In genomic region chr4:71141125-71141524, GRCh38 we compare ENCODE assay signal across 20 cellular contexts.
DNase-seq lines count a peak whose midpoint lies in the region; ATAC-seq and TF ChIP-seq lines count a peak whose summit lies in the region.
"Had no signal": no experiment of that assay in that cellular context is flagged by ENCODE, and none has a peak within 500 bp of the region (broad histone marks: within the 10 kb centered on the region; RNA-seq: fewer than 3 reads in every experiment).

No MANE protein-coding gene starts in this region.

- no peak overlapping the region for H3K27ac ChIP-seq in PC-3 (ENCODE audit: low read length)
- H3K27ac ChIP-seq: neutrophil had no signal

- peaks cover 0 to 2% of the 10 kb centered on the region in 2 donors for H3K27me3 Mint-ChIP-seq in natural killer cell (ENCODE audit: low read depth in 2 of 2)
- H3K27me3 Mint-ChIP-seq: central memory CD8-positive, alpha-beta T cell; stimulated activated naive CD8-positive, alpha-beta T cell treated with anti-CD3 and anti-CD28 coated beads, Interleukin-15, Interleukin-2, amounts not matched to agents 100 ng/mL and 50 ng/mL, for 24 hours; type B pancreatic cell had no signal

- no peaks in the 10 kb centered on the region for H3K9me2 ChIP-seq in PC-3 (replicated peaks; ENCODE audit: low read length)

- H3K4me1 Mint-ChIP-seq in natural killer cell, result peaks cover 6 to 11% of the 10 kb centered on the region in 2 donors

- CTCF ChIA-PET in PC-3 (lab: Charles Lee), result interaction anchor here (0.5 kb wide), 1 partner anchor 413 kb away, joined by 4 read pairs; no protein-coding TSS in a partner anchor

- no peak overlapping the region for H3K4me3 Mint-ChIP-seq in natural killer cell
- H3K4me3 Mint-ChIP-seq: central memory CD8-positive, alpha-beta T cell; stimulated activated naive CD8-positive, alpha-beta T cell treated with anti-CD3 and anti-CD28 coated beads, Interleukin-15, Interleukin-2, amounts not matched to agents 100 ng/mL and 50 ng/mL, for 24 hours; T-helper 2 cell treated with Interferon-gamma antibody and Interleukin-4, amounts not matched to agents 5 μg/mL and 100 μg/mL, for 36 hours; type B pancreatic cell had no signal

- intact Hi-C loops in PC-3 (cut with micrococcal nuclease) (no loop called here), natural killer cell (cut with micrococcal nuclease) (no loop called here)

- POLR2A ChIA-PET in PC-3 (lab: Charles Lee; ENCODE audit: unreplicated experiment), result no interaction called here

- ATAC-seq in GM18870 (IDR thresholded peaks at IDR 0.05; ENCODE audit: unreplicated experiment) (peak; percentile 52), HG03432 (IDR thresholded peaks at IDR 0.05; ENCODE audit: unreplicated experiment) (peak; percentile 60), PC-3 (no peak), natural killer cell (peak in 1 of 3 donors; percentile 48), HG02840 (IDR thresholded peaks at IDR 0.05; ENCODE audit: low FRiP score, unreplicated experiment) (no peak)

- H3K9ac ChIP-seq in PC-3 (ENCODE audit: low read length), result no peak overlapping the region

- BruUV-seq in PC-3 (replicated peaks; lab: Mats Ljungman, UMichigan), result no TSS peak

- no peaks in the 10 kb centered on the region for H3K4me1 ChIP-seq in PC-3 (ENCODE audit: insufficient read depth, low read length)

- H3K9me3 ChIP-seq in PC-3 (ENCODE audit: low read length), result no peaks in the 10 kb centered on the region
- H3K9me3 ChIP-seq: neutrophil had no signal

- no peaks in the 10 kb centered on the region for H4K20me1 ChIP-seq in PC-3 (ENCODE audit: low read length)

- DNase-seq in PC-3 (no peak), natural killer cell (no peak), NCI-H82 (lab: John Stamatoyannopoulos, UW) (no peak), NCI-H1694 (lab: John Stamatoyannopoulos, UW) (no peak), retina (no peak)
- DNase-seq: DMS 273 treated with DMSO at 0.1 percent for 48 hours; effector CD8-positive, alpha-beta T cell; hippocampal formation; Kasumi-1; kidney glomerular epithelial cell; midbrain; stimulated activated CD4-positive, alpha-beta T cell treated with anti-CD3 and anti-CD28 coated beads, Interleukin-15, amount 100 ng/mL, for 24 hours had no signal

- H3K27ac Mint-ChIP-seq in natural killer cell, result peak overlapping the region; percentile 63
- H3K27ac Mint-ChIP-seq: stimulated activated naive CD8-positive, alpha-beta T cell treated with anti-CD3 and anti-CD28 coated beads, Interleukin-15, Interleukin-2, amounts not matched to agents 100 ng/mL and 50 ng/mL, for 24 hours; T-helper 2 cell treated with Interferon-gamma antibody and Interleukin-4, amounts not matched to agents 5 μg/mL and 100 μg/mL, for 36 hours; type B pancreatic cell had no signal

- no peaks in the 10 kb centered on the region for H3F3A ChIP-seq in PC-3 (ENCODE audit: low read length, unreplicated experiment)

- no peak overlapping the region for H3K4me3 ChIP-seq in PC-3 (ENCODE audit: low read length)

- TF ChIP-seq CTCF in PC-3 (conservative IDR thresholded peaks at IDR 0.05; ENCODE audit: low read depth, low read length), result no peak
- no peak for TF ChIP-seq CTCF in natural killer cell (IDR thresholded peaks at IDR 0.05)

- H3K36me3 Mint-ChIP-seq in natural killer cell, result no peaks in the 10 kb centered on the region
- H3K36me3 Mint-ChIP-seq: type B pancreatic cell had no signal

- H3K79me2 ChIP-seq in PC-3 (ENCODE audit: low read length), result no peaks in the 10 kb centered on the region

- no peak overlapping the region for H3K4me2 ChIP-seq in PC-3 (ENCODE audit: low read length)

- peaks cover 0 to 4% of the 10 kb centered on the region in 2 donors for H3K9me3 Mint-ChIP-seq in natural killer cell
- H3K9me3 Mint-ChIP-seq: central memory CD8-positive, alpha-beta T cell; stimulated activated naive CD8-positive, alpha-beta T cell treated with anti-CD3 and anti-CD28 coated beads, Interleukin-15, Interleukin-2, amounts not matched to agents 100 ng/mL and 50 ng/mL, for 24 hours; T-helper 2 cell treated with Interferon-gamma antibody and Interleukin-4, amounts not matched to agents 5 μg/mL and 100 μg/mL, for 36 hours had no signal

- H3K36me3 ChIP-seq in PC-3 (ENCODE audit: low read depth, low read length), result no peaks in the 10 kb centered on the region
- H3K36me3 ChIP-seq: neutrophil had no signal

- 0 out of 2 replicates have a peak overlapping the region, but pooled peaks have one; percentile 18 for H2AFZ ChIP-seq in PC-3 (ENCODE audit: low read length)

- H3K27me3 ChIP-seq in PC-3 (ENCODE audit: low read length), result no peaks in the 10 kb centered on the region
- H3K27me3 ChIP-seq: neutrophil had no signal

Comparison
In these comparisons a context has a peak if more than half of its experiments do, and no peak if none do; other contexts are left out.
1. ATAC-seq: peak in GM18870 (single experiment) and HG03432 (single experiment); none in PC-3 (single experiment) and HG02840 (single experiment).